1 cellular context compared by ENCODE assay signal in the genomic region with DNA sequence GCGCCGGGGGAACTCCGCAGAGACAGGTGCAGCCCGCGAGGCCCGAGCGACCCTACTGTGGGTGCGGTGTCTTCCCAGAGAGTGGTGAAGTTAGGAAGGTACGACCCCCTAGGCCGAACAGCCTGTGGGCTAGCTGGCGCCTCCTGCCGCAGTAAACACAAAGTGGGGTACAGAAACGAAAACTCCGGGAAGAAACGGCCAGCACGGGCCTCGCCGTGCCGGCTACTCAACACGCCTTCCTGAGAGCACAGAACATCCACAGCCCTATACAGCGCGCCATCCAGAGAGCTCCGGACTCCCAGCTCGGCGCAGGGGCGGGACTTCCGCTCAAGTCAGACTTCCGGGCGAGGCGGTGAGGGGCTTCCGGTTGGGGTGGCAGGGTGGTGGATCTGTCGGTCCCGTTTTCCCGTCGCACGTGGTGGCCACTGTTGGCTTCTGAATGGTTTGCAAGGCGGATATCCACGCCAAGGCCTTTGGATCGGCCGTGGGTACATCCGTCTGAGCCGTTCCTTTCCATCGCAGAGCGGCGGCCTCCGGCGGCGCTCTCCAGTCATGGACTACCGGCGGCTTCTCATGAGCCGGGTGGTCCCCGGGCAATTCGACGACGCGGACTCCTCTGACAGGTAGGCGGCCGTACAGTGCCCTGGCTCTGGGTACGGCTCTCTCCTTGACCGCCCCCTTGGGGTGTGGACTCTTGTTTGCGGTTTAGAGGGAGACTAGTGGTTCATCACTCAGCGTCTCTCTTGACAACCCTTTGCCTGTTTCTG.
A peak's percentile ranks its signal among the peaks of the same experiment; 100 is the strongest.
TF ChIP-seq lines count a peak whose summit lies in the region.

CAGE1 (minus strand) TSS at position 292 of the 767 bp plus-strand sequence. CDS start 2,569 bp downstream, outside the sequence.
RIOK1 (plus strand) TSS at position 358 of the 767 bp plus-strand sequence; CDS start at position 553, 195 bp downstream.

TF ChIP-seq in HepG2, 621 proteins besides CTCF, POLR2A, EP300 and RAD21 (continued from another document and continues in another):
- TF ChIP-seq, protein P1, sequence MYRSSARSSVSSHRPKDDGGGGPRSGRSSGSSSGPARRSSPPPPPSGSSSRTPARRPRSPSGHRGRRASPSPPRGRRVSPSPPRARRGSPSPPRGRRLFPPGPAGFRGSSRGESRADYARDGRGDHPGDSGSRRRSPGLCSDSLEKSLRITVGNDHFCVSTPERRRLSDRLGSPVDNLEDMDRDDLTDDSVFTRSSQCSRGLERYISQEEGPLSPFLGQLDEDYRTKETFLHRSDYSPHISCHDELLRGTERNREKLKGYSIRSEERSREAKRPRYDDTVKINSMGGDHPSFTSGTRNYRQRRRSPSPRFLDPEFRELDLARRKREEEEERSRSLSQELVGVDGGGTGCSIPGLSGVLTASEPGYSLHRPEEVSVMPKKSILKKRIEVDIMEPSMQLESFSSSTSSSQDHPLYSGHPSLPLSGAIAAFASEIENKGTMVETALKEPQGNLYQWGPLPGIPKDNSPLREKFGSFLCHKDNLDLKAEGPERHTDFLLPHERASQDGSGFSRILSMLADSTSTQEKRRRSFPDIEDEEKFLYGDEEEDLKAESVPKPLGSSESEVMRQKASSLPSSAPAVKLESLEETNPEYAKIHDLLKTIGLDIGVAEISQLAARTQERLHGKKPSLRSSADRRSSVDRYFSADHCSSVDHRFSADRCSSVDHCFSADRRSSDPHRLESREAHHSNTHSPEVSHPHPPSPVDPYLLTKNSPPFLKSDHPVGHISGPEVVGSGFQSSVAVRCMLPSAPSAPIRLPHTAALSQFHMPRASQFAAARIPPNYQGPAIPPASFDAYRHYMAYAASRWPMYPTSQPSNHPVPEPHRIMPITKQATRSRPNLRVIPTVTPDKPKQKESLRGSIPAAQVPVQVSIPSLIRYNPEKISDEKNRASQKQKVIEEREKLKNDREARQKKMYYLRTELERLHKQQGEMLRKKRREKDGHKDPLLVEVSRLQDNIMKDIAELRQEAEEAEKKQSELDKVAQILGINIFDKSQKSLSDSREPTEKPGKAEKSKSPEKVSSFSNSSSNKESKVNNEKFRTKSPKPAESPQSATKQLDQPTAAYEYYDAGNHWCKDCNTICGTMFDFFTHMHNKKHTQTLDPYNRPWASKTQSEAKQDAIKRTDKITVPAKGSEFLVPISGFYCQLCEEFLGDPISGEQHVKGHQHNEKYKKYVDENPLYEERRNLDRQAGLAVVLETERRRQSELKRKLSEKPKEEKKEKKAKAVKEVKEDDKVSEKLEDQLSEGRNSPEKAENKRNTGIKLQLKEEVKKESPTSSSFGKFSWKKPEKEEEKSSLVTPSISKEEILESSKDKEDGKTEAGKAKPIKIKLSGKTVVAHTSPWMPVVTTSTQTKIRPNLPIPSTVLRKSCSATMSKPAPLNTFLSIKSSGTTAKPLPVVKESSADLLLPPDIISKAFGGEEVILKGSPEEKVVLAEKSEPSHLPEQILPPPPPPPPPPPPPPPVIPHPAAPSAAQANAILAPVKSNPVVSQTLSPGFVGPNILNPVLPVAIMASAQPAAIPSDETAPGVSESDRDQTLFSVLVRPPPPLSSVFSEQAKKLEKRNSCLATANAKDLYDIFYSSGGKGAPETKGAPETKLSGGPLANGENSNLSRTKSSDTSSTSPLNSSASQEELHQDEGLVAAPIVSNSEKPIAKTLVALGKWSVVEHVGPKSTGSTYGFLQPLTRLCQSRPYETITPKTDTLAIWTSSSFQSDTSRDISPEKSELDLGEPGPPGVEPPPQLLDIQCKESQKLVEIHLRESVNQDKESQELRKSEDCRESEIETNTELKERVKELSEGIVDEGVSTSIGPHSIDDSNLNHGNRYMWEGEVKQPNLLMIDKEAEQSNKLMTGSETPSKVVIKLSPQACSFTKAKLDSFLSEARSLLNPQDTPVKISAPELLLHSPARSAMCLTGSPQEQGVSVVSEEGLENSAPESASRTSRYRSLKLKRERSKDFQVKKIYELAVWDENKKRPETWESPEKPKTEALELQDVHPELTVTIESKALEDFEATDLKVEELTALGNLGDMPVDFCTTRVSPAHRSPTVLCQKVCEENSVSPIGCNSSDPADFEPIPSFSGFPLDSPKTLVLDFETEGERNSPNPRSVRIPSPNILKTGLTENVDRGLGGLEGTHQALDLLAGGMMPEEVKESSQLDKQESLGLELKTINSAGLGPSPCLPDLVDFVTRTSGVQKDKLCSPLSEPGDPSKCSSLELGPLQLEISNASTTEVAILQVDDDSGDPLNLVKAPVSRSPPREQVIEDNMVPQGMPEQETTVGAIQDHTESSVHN (CRISPR knock-in tag; IDR thresholded peaks at IDR 0.05), result 0 out of 2 replicates have a peak, but pooled peaks have one; percentile 25
- TF ChIP-seq ZNF232 (CRISPR knock-in tag; IDR thresholded peaks at IDR 0.05; ENCODE audit: borderline replicate concordance), result peak; percentile 81; the same call in 1 of the 2 replicates
- peak; percentile 63; the same call in 1 of the 2 replicates for TF ChIP-seq ZNF567 (CRISPR knock-in tag; IDR thresholded peaks at IDR 0.05; ENCODE audit: borderline replicate concordance)
- peak; percentile 96 for TF ChIP-seq ETV6 (CRISPR knock-in tag; conservative IDR thresholded peaks at IDR 0.05)
- peak; percentile 36; the same call in 1 of the 2 replicates for TF ChIP-seq ZBTB10 (CRISPR knock-in tag; IDR thresholded peaks at IDR 0.05; ENCODE audit: borderline replicate concordance)
- TF ChIP-seq HES4 (CRISPR knock-in tag; IDR thresholded peaks at IDR 0.05; ENCODE audit: borderline replicate concordance), result peak; percentile 84
- peak; percentile 90 for TF ChIP-seq SP4 (CRISPR knock-in tag; IDR thresholded peaks at IDR 0.05)
- TF ChIP-seq ZNF18 (CRISPR knock-in tag; IDR thresholded peaks at IDR 0.05; ENCODE audit: insufficient replicate concordance), result peak; percentile 60
- TF ChIP-seq ZNF468 (CRISPR knock-in tag; IDR thresholded peaks at IDR 0.05), result 0 out of 2 replicates have a peak, but pooled peaks have one; percentile 53
- peak; percentile 91 for TF ChIP-seq SNAI1 (CRISPR knock-in tag; IDR thresholded peaks at IDR 0.05; ENCODE audit: borderline replicate concordance)
- TF ChIP-seq TIGD3 (CRISPR knock-in tag; IDR thresholded peaks at IDR 0.05; ENCODE audit: borderline replicate concordance), result peak; percentile 86; the same call in 1 of the 2 replicates
- TF ChIP-seq ZNF263 (CRISPR knock-in tag; IDR thresholded peaks at IDR 0.05), result peak; percentile 35
- TF ChIP-seq, protein P2, sequence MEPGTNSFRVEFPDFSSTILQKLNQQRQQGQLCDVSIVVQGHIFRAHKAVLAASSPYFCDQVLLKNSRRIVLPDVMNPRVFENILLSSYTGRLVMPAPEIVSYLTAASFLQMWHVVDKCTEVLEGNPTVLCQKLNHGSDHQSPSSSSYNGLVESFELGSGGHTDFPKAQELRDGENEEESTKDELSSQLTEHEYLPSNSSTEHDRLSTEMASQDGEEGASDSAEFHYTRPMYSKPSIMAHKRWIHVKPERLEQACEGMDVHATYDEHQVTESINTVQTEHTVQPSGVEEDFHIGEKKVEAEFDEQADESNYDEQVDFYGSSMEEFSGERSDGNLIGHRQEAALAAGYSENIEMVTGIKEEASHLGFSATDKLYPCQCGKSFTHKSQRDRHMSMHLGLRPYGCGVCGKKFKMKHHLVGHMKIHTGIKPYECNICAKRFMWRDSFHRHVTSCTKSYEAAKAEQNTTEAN (CRISPR knock-in tag; conservative IDR thresholded peaks at IDR 0.05), result peak; percentile 64; the same call in 1 of the 2 replicates
- peak; percentile 83 for TF ChIP-seq AGO2 (optimal IDR thresholded peaks at IDR 0.05; ENCODE audit: low read depth, low read length)
- TF ChIP-seq ETV5 (CRISPR knock-in tag; IDR thresholded peaks at IDR 0.05; ENCODE audit: borderline replicate concordance), result peak; percentile 85
- peak; percentile 52 for TF ChIP-seq FOXP4 (CRISPR knock-in tag; IDR thresholded peaks at IDR 0.05)
- peak; percentile 94; the same call in 1 of the 2 replicates for TF ChIP-seq ZNF337 (CRISPR knock-in tag; IDR thresholded peaks at IDR 0.05; ENCODE audit: borderline replicate concordance, low read depth)
- no peak; the same call in 1 of the 2 replicates for TF ChIP-seq ZSCAN12 (CRISPR knock-in tag; IDR thresholded peaks at IDR 0.05)
- TF ChIP-seq, protein P3, sequence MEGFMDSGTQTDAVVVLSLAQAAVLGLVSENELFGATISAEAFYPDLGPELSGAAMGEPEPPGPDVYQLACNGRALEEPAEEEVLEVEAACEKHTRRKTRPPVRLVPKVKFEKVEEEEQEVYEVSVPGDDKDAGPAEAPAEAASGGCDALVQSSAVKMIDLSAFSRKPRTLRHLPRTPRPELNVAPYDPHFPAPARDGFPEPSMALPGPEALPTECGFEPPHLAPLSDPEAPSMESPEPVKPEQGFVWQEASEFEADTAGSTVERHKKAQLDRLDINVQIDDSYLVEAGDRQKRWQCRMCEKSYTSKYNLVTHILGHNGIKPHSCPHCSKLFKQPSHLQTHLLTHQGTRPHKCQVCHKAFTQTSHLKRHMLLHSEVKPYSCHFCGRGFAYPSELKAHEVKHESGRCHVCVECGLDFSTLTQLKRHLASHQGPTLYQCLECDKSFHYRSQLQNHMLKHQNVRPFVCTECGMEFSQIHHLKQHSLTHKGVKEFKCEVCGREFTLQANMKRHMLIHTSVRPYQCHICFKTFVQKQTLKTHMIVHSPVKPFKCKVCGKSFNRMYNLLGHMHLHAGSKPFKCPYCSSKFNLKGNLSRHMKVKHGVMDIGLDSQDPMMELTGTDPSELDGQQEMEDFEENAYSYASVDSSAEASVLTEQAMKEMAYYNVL (CRISPR knock-in tag; IDR thresholded peaks at IDR 0.05; ENCODE audit: borderline replicate concordance), result peak; percentile 70; the same call in 1 of the 2 replicates
- TF ChIP-seq KAT2B (IDR thresholded peaks at IDR 0.05; ENCODE audit: borderline replicate concordance, low read depth, low read length), result no peak
- no peak for TF ChIP-seq SUZ12 (IDR thresholded peaks at IDR 0.05; ENCODE audit: low read depth, low read length)
- TF ChIP-seq ETS1 (CRISPR knock-in tag; IDR thresholded peaks at IDR 0.05), result no peak
